8 cellular contexts compared by ENCODE assay signal in genomic region chr2:105822186-105822585, GRCh38.
DNase-seq lines count a peak whose midpoint lies in the region; ATAC-seq and TF ChIP-seq lines count a peak whose summit lies in the region.
"Had no signal": no experiment of that assay in that cellular context is flagged by ENCODE, and none has a peak within 500 bp of the region (broad histone marks: within the 10 kb centered on the region; RNA-seq: fewer than 3 reads in every experiment).

No MANE protein-coding gene starts in this region.

- H3K79me2 ChIP-seq in osteoblast (ENCODE audit: insufficient read depth, low read length), result peaks cover 7% of the 10 kb centered on the region

- H3K4me2 ChIP-seq in osteoblast (ENCODE audit: insufficient read depth, low read length), result no peak overlapping the region

- ATAC-seq in GM18907 (IDR thresholded peaks at IDR 0.05; ENCODE audit: unreplicated experiment), result peak; percentile 90
- peak; percentile 95 for ATAC-seq in HG02588 (IDR thresholded peaks at IDR 0.05; ENCODE audit: unreplicated experiment)

- H3K27ac ChIP-seq in neutrophil, result peak overlapping the region; percentile 87
- H3K27ac ChIP-seq in osteoblast (ENCODE audit: low read depth, low read length), result no peak overlapping the region

- DNase-seq in NCI-H2171 (lab: John Stamatoyannopoulos, UW) (peak; percentile 45), NCI-H146 (lab: John Stamatoyannopoulos, UW) (no peak), NCI-H1417 (lab: John Stamatoyannopoulos, UW) (no peak), osteoblast (ENCODE audit: insufficient read length, low spot score, missing footprints) (no peak)
- DNase-seq: heart right ventricle had no signal

- peaks cover 12% of the 10 kb centered on the region for H4K20me1 ChIP-seq in osteoblast (ENCODE audit: insufficient read depth, low read length)

- H3K4me1 ChIP-seq in neutrophil (ENCODE audit: control insufficient read depth in 1 of 2, insufficient read depth in 1 of 2, low read depth in 1 of 2, low read length in 1 of 2) (peaks cover 45 to 48% of the 10 kb centered on the region in 2 experiments), osteoblast (ENCODE audit: insufficient read depth, low read length) (no peaks in the 10 kb centered on the region)

- no peaks in the 10 kb centered on the region for H3K9me3 ChIP-seq in neutrophil
- no peaks in the 10 kb centered on the region for H3K9me3 ChIP-seq in osteoblast (ENCODE audit: low read depth, low read length)

- no peaks in the 10 kb centered on the region for H3K27me3 ChIP-seq in neutrophil
- no peaks in the 10 kb centered on the region for H3K27me3 ChIP-seq in osteoblast (ENCODE audit: insufficient read depth, low read length)
- H3K27me3 ChIP-seq: heart right ventricle had no signal

- H3K4me3 ChIP-seq in neutrophil (ENCODE audit: low read depth in 1 of 2, low read length in 1 of 2) (peak overlapping the region; percentile 7 to 17), osteoblast (ENCODE audit: insufficient read depth, low read length) (no peak overlapping the region)
- H3K4me3 ChIP-seq: heart right ventricle had no signal

- H3K36me3 ChIP-seq in neutrophil (no peaks in the 10 kb centered on the region), osteoblast (ENCODE audit: insufficient read depth, low read length) (no peaks in the 10 kb centered on the region)

- TF ChIP-seq CTCF in neutrophil (IDR thresholded peaks at IDR 0.05) (no peak), osteoblast (IDR thresholded peaks at IDR 0.05; ENCODE audit: extremely low read depth, low read depth, low read length) (no peak)

- no peak overlapping the region for H2AFZ ChIP-seq in osteoblast (ENCODE audit: low read length)
